ENCODE assay signal across 13 cellular contexts in genomic region chr13:112825071-112825470, GRCh38.
DNase-seq lines count a peak whose midpoint lies in the region; ATAC-seq and TF ChIP-seq lines count a peak whose summit lies in the region.
"Had no signal": no experiment of that assay in that cellular context is flagged by ENCODE, and none has a peak within 500 bp of the region (broad histone marks: within the 10 kb centered on the region; RNA-seq: fewer than 3 reads in every experiment).

No MANE protein-coding gene starts in this region.

- H3K4me3 Mint-ChIP-seq in activated T-helper 1 cell treated with anti-CD3 and anti-CD28 coated beads, Interleukin-12 subunit alpha, Interleukin-12 subunit beta, Interleukin-2, Interleukin-4 antibody, amounts not matched to agents 30 ng/mL and 10 ng/mL and 1 ng/mL, durations not matched to agents 14 hours and 24 hours and 36 hours: no peak overlapping the region
- H3K4me3 Mint-ChIP-seq in CD4-positive, alpha-beta T cell: no peak overlapping the region

- no peak for TF ChIP-seq CTCF in sigmoid colon (IDR thresholded peaks at IDR 0.05)
- no peak for TF ChIP-seq CTCF in CD4-positive, alpha-beta T cell (IDR thresholded peaks at IDR 0.05)

- H3K4me1 ChIP-seq in BLaER1: peaks cover 17% of the 10 kb centered on the region
- H3K4me1 ChIP-seq in BLaER1 treated with 17β-estradiol and CSF1 and Interleukin-3, amounts not matched to agents 10 nM and 100 nM: peaks cover 0 to 16% (median 10%) of the 10 kb centered on the region in 10 experiments; a peak in 13 of 20 replicates
- H3K4me1 ChIP-seq in sigmoid colon: no peaks in the 10 kb centered on the region
- H3K4me1 ChIP-seq: A549, BE2C had no signal

- intact Hi-C loops in activated T-helper 1 cell treated with anti-CD3 and anti-CD28 coated beads, Interleukin-12 subunit alpha, Interleukin-12 subunit beta, Interleukin-2, Interleukin-4 antibody, amounts not matched to agents 30 ng/mL and 10 ng/mL and 1 ng/mL, durations not matched to agents 14 hours and 24 hours and 36 hours (cut with micrococcal nuclease): no loop called here
- intact Hi-C loops in sigmoid colon (cut with DNase I): no loop called here
- intact Hi-C loops in CD4-positive, alpha-beta T cell (cut with DNase I, micrococcal nuclease): no loop called here

- H3K36me3 ChIP-seq in BLaER1: peaks cover 94% of the 10 kb centered on the region
- peaks cover 85 to 100% (median 98%) of the 10 kb centered on the region in 11 experiments for H3K36me3 ChIP-seq in BLaER1 treated with 17β-estradiol and CSF1 and Interleukin-3, amounts not matched to agents 10 nM and 100 nM
- peaks cover 4 to 75% (median 6%) of the 10 kb centered on the region in 4 donors for H3K36me3 ChIP-seq in sigmoid colon
- H3K36me3 ChIP-seq: BE2C had no signal

- WGBS in sigmoid colon, 2 donors: 94 to 95% methylated on average over 11 of the region's 11 CpGs

- no peak for TF ChIP-seq EP300 in sigmoid colon (IDR thresholded peaks at IDR 0.05)

- no peaks in the 10 kb centered on the region for H4K20me1 ChIP-seq in BLaER1
- peaks cover 0 to 47% (median 5%) of the 10 kb centered on the region in 11 experiments; a peak in 8 of 22 replicates for H4K20me1 ChIP-seq in BLaER1 treated with 17β-estradiol and CSF1 and Interleukin-3, amounts not matched to agents 10 nM and 100 nM

- H3K4me3 ChIP-seq in BLaER1 (no peak overlapping the region), sigmoid colon (no peak overlapping the region)
- no peak overlapping the region for H3K4me3 ChIP-seq in BLaER1 treated with 17β-estradiol and CSF1 and Interleukin-3, amounts not matched to agents 10 nM and 100 nM
- H3K4me3 ChIP-seq: A549, HAP-1 had no signal

- no peaks in the 10 kb centered on the region for H3K27me3 Mint-ChIP-seq in activated T-helper 1 cell treated with anti-CD3 and anti-CD28 coated beads, Interleukin-12 subunit alpha, Interleukin-12 subunit beta, Interleukin-2, Interleukin-4 antibody, amounts not matched to agents 30 ng/mL and 10 ng/mL and 1 ng/mL, durations not matched to agents 14 hours and 24 hours and 36 hours (ENCODE audit: insufficient read depth)
- no peaks in the 10 kb centered on the region for H3K27me3 Mint-ChIP-seq in CD4-positive, alpha-beta T cell

- ATAC-seq in CD4-positive, alpha-beta T cell (ENCODE audit: poor library complexity): no peak
- ATAC-seq in GM21360 (IDR thresholded peaks at IDR 0.05; ENCODE audit: unreplicated experiment): no peak
- no peak for ATAC-seq in GM21825 (IDR thresholded peaks at IDR 0.05; ENCODE audit: unreplicated experiment)
- ATAC-seq: A549 had no signal

- H3K9me3 ChIP-seq in BLaER1 (no peaks in the 10 kb centered on the region), sigmoid colon (no peaks in the 10 kb centered on the region)
- no peaks in the 10 kb centered on the region for H3K9me3 ChIP-seq in BLaER1 treated with 17β-estradiol and CSF1 and Interleukin-3, amounts not matched to agents 10 nM and 100 nM (replicated peaks in 1 of 11)
- H3K9me3 ChIP-seq in CD4-positive, alpha-beta T cell (ENCODE audit: control insufficient read depth, low read length): no peaks in the 10 kb centered on the region
- H3K9me3 ChIP-seq: A549, BE2C, HAP-1 had no signal

- H3K9me3 Mint-ChIP-seq in activated T-helper 1 cell treated with anti-CD3 and anti-CD28 coated beads, Interleukin-12 subunit alpha, Interleukin-12 subunit beta, Interleukin-2, Interleukin-4 antibody, amounts not matched to agents 30 ng/mL and 10 ng/mL and 1 ng/mL, durations not matched to agents 14 hours and 24 hours and 36 hours: no peaks in the 10 kb centered on the region
- H3K9me3 Mint-ChIP-seq in CD4-positive, alpha-beta T cell: no peaks in the 10 kb centered on the region

- peak overlapping the region; percentile 25 for H3K4me2 ChIP-seq in BLaER1
- H3K4me2 ChIP-seq in BLaER1 treated with 17β-estradiol and CSF1 and Interleukin-3, amounts not matched to agents 10 nM and 100 nM: peak overlapping the region in 6 of 11 experiments; percentile 2 to 47 (median 19); a peak in 8 of 22 replicates
- H3K4me2 ChIP-seq: A549 had no signal

- H3K4me1 Mint-ChIP-seq in activated T-helper 1 cell treated with anti-CD3 and anti-CD28 coated beads, Interleukin-12 subunit alpha, Interleukin-12 subunit beta, Interleukin-2, Interleukin-4 antibody, amounts not matched to agents 30 ng/mL and 10 ng/mL and 1 ng/mL, durations not matched to agents 14 hours and 24 hours and 36 hours (ENCODE audit: low read depth): peaks cover 6% of the 10 kb centered on the region
- no peaks in the 10 kb centered on the region for H3K4me1 Mint-ChIP-seq in CD4-positive, alpha-beta T cell (ENCODE audit: low read depth)

- no peak overlapping the region for H3K9ac ChIP-seq in BLaER1
- no peak overlapping the region for H3K9ac ChIP-seq in BLaER1 treated with 17β-estradiol and CSF1 and Interleukin-3, amounts not matched to agents 10 nM and 100 nM

- H3K27ac Mint-ChIP-seq in activated T-helper 1 cell treated with anti-CD3 and anti-CD28 coated beads, Interleukin-12 subunit alpha, Interleukin-12 subunit beta, Interleukin-2, Interleukin-4 antibody, amounts not matched to agents 30 ng/mL and 10 ng/mL and 1 ng/mL, durations not matched to agents 14 hours and 24 hours and 36 hours: peak overlapping the region; percentile 57
- H3K27ac Mint-ChIP-seq in CD4-positive, alpha-beta T cell: no peak overlapping the region

- DNase-seq in activated T-helper 1 cell treated with anti-CD3 and anti-CD28 coated beads, Interleukin-12 subunit alpha, Interleukin-12 subunit beta, Interleukin-2, Interleukin-4 antibody, amounts not matched to agents 30 ng/mL and 10 ng/mL and 1 ng/mL, durations not matched to agents 14 hours and 24 hours and 36 hours (ENCODE audit: low spot score): no peak
- DNase-seq in sigmoid colon: peak; percentile 20
- DNase-seq in CD4-positive, alpha-beta T cell: no peak
- DNase-seq: BE2C, Calu3, DMS 273 treated with DMSO at 0.1 percent for 48 hours, GOT3 had no signal

- POLR2A ChIA-PET in CD4-positive, alpha-beta T cell (lab: Charles Lee): no interaction called here

- CTCF ChIA-PET in CD4-positive, alpha-beta T cell (lab: Charles Lee): no interaction called here

- peaks cover 34% of the 10 kb centered on the region for H3K36me3 Mint-ChIP-seq in activated T-helper 1 cell treated with anti-CD3 and anti-CD28 coated beads, Interleukin-12 subunit alpha, Interleukin-12 subunit beta, Interleukin-2, Interleukin-4 antibody, amounts not matched to agents 30 ng/mL and 10 ng/mL and 1 ng/mL, durations not matched to agents 14 hours and 24 hours and 36 hours (ENCODE audit: low read depth)
- peaks cover 93% of the 10 kb centered on the region for H3K36me3 Mint-ChIP-seq in CD4-positive, alpha-beta T cell (ENCODE audit: low read depth)

- H3K27me3 ChIP-seq in BLaER1: no peaks in the 10 kb centered on the region
- no peaks in the 10 kb centered on the region for H3K27me3 ChIP-seq in BLaER1 treated with 17β-estradiol and CSF1 and Interleukin-3, amounts not matched to agents 10 nM and 100 nM
- no peaks in the 10 kb centered on the region for H3K27me3 ChIP-seq in sigmoid colon
- no peaks in the 10 kb centered on the region for H3K27me3 ChIP-seq in CD4-positive, alpha-beta T cell (ENCODE audit: control insufficient read depth, insufficient read depth, low read length)
- H3K27me3 ChIP-seq: BE2C had no signal

- TF ChIP-seq POLR2A in sigmoid colon (IDR thresholded peaks at IDR 0.05): no peak

- peak overlapping the region; percentile 8; the same call in 1 of the 2 replicates for H3K27ac ChIP-seq in BLaER1
- H3K27ac ChIP-seq in BLaER1 treated with 17β-estradiol and CSF1 and Interleukin-3, amounts not matched to agents 10 nM and 100 nM: 0 out of 22 replicates have a peak overlapping the region, but pooled peaks of 1 of the 11 experiments have one; percentile 4
- no peak overlapping the region for H3K27ac ChIP-seq in sigmoid colon
- no peak overlapping the region for H3K27ac ChIP-seq in CD4-positive, alpha-beta T cell (ENCODE audit: low read depth, low read length)
- H3K27ac ChIP-seq: A549 had no signal
